ENCODE assay signal across 3 cellular contexts in the genomic region with DNA sequence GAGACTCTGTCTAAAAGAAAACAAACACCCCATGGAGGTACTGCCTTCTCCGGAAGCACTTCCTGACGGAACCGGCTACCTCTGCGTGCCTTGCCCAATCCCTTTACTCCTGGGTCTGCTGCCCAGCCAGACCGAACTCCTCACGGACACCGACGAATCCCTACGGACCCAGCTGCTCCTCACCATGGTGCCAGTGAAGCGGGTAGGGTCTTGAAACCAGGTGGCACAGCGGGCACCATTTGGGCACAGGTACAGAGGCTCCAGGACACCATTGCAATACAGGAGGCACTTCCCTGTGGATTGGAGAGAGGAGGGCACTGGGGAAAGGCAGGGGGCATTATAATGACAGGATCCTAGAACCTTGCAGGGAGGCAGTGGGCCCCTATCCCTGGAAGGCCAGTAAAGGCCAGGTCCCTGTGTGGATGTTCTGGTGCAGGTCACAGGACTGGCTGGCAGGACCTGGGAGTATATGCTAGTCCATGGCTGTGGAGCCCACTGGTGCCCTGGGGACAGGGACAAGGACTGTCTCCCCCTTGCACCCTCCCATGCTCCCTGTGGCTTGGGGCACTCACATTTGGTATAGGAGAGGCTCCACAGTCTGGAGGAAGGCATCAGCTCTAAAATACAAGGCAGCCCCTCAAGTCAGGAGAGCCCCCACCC.
TF ChIP-seq lines count a peak whose summit lies in the region.

No MANE protein-coding gene starts in this region.

TF ChIP-seq in HepG2, 621 proteins besides CTCF, POLR2A, EP300 and RAD21:
- TF ChIP-seq NR2C2 (CRISPR knock-in tag; IDR thresholded peaks at IDR 0.05; ENCODE audit: borderline replicate concordance) (no peak), HNRNPL (IDR thresholded peaks at IDR 0.05; ENCODE audit: low read depth, low read length) (peak; percentile 77; the same call in 1 of the 2 replicates)

TF ChIP-seq in HEK293, 187 proteins besides CTCF, POLR2A, EP300 and RAD21:
- TF ChIP-seq ZNF776 (tag by site-specific recombination; IDR thresholded peaks at IDR 0.05; ENCODE audit: borderline replicate concordance), result no peak
- TF ChIP-seq, protein P1, sequence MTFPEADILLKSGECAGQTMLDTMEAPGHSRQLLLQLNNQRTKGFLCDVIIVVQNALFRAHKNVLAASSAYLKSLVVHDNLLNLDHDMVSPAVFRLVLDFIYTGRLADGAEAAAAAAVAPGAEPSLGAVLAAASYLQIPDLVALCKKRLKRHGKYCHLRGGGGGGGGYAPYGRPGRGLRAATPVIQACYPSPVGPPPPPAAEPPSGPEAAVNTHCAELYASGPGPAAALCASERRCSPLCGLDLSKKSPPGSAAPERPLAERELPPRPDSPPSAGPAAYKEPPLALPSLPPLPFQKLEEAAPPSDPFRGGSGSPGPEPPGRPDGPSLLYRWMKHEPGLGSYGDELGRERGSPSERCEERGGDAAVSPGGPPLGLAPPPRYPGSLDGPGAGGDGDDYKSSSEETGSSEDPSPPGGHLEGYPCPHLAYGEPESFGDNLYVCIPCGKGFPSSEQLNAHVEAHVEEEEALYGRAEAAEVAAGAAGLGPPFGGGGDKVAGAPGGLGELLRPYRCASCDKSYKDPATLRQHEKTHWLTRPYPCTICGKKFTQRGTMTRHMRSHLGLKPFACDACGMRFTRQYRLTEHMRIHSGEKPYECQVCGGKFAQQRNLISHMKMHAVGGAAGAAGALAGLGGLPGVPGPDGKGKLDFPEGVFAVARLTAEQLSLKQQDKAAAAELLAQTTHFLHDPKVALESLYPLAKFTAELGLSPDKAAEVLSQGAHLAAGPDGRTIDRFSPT (tag by site-specific recombination; IDR thresholded peaks at IDR 0.05), result peak; percentile 80

TF ChIP-seq in SK-N-SH treated with all-trans-retinoic acid at 6 μM for 48 hours, 23 proteins besides CTCF, POLR2A, EP300 and RAD21:
- TF ChIP-seq, protein P2, sequence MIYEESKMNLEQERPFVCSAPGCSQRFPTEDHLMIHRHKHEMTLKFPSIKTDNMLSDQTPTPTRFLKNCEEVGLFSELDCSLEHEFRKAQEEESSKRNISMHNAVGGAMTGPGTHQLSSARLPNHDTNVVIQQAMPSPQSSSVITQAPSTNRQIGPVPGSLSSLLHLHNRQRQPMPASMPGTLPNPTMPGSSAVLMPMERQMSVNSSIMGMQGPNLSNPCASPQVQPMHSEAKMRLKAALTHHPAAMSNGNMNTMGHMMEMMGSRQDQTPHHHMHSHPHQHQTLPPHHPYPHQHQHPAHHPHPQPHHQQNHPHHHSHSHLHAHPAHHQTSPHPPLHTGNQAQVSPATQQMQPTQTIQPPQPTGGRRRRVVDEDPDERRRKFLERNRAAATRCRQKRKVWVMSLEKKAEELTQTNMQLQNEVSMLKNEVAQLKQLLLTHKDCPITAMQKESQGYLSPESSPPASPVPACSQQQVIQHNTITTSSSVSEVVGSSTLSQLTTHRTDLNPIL (CRISPR knock-in tag; IDR thresholded peaks at IDR 0.05; ENCODE audit: low read depth), result no peak
- TF ChIP-seq CSDC2 (CRISPR knock-in tag; IDR thresholded peaks at IDR 0.05) (no peak), GLIS3 (CRISPR knock-in tag; IDR thresholded peaks at IDR 0.05) (no peak), ARNTL (CRISPR knock-in tag; IDR thresholded peaks at IDR 0.05; ENCODE audit: borderline replicate concordance, low read depth) (no peak), ZNF70 (CRISPR knock-in tag; IDR thresholded peaks at IDR 0.05) (no peak), ZFP3 (CRISPR knock-in tag; IDR thresholded peaks at IDR 0.05) (no peak), RARB (CRISPR knock-in tag; IDR thresholded peaks at IDR 0.05) (no peak), TSHZ2 (CRISPR knock-in tag; IDR thresholded peaks at IDR 0.05) (no peak), OSR1 (CRISPR knock-in tag; IDR thresholded peaks at IDR 0.05) (no peak), ZNF8 (CRISPR knock-in tag; IDR thresholded peaks at IDR 0.05) (no peak), PPARA (CRISPR knock-in tag; IDR thresholded peaks at IDR 0.05; ENCODE audit: borderline replicate concordance) (no peak), POU6F1 (CRISPR knock-in tag; IDR thresholded peaks at IDR 0.05; ENCODE audit: borderline replicate concordance, low read depth) (no peak), TCF4 (CRISPR knock-in tag; IDR thresholded peaks at IDR 0.05; ENCODE audit: borderline replicate concordance) (no peak), TOX (CRISPR knock-in tag; IDR thresholded peaks at IDR 0.05; ENCODE audit: borderline replicate concordance) (no peak), BACH2 (CRISPR knock-in tag; IDR thresholded peaks at IDR 0.05; ENCODE audit: borderline replicate concordance) (no peak), CSRNP3 (CRISPR knock-in tag; IDR thresholded peaks at IDR 0.05) (no peak), ESRRG (CRISPR knock-in tag; IDR thresholded peaks at IDR 0.05) (no peak), ZNF565 (CRISPR knock-in tag; conservative IDR thresholded peaks at IDR 0.05; ENCODE audit: low read depth) (no peak), ZC3H10 (CRISPR knock-in tag; IDR thresholded peaks at IDR 0.05) (no peak)
- TF ChIP-seq, protein P3, sequence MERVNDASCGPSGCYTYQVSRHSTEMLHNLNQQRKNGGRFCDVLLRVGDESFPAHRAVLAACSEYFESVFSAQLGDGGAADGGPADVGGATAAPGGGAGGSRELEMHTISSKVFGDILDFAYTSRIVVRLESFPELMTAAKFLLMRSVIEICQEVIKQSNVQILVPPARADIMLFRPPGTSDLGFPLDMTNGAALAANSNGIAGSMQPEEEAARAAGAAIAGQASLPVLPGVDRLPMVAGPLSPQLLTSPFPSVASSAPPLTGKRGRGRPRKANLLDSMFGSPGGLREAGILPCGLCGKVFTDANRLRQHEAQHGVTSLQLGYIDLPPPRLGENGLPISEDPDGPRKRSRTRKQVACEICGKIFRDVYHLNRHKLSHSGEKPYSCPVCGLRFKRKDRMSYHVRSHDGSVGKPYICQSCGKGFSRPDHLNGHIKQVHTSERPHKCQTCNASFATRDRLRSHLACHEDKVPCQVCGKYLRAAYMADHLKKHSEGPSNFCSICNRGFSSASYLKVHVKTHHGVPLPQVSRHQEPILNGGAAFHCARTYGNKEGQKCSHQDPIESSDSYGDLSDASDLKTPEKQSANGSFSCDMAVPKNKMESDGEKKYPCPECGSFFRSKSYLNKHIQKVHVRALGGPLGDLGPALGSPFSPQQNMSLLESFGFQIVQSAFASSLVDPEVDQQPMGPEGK (CRISPR knock-in tag; IDR thresholded peaks at IDR 0.05; ENCODE audit: borderline replicate concordance), result no peak
